In the genomic region with DNA sequence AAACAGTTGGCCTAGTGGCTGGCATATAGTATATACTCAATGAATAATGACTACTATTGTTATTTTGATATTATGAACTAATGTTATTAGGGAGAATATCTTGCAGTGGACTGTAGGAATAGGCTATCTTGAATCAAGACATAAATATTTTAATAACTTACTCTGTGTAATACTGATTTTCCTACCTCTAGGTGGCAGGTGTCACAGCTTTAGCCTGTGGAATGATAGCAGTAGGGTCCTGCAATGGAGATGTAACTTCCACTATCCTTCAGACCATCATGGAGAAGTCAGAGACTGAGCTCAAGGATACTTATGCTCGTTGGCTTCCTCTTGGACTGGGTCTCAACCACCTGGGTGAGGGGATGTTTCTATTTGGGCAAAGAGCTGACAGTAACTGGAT, we compare ENCODE assay signal across 9 cellular contexts. TPM values are rescaled to one million over a fixed set of nuclear protein-coding genes. Genes with fewer than 3 reads are reported as not detected.
DNase-seq lines count a peak whose midpoint lies in the region; ATAC-seq and TF ChIP-seq lines count a peak whose summit lies in the region.
"Had no signal": no experiment of that assay in that cellular context is flagged by ENCODE, and none has a peak within 500 bp of the region (broad histone marks: within the 10 kb centered on the region; RNA-seq: fewer than 3 reads in every experiment).

No MANE protein-coding gene starts in this region.

- no peak overlapping the region for H3K4me3 Mint-ChIP-seq in GM23338
- H3K4me3 Mint-ChIP-seq in activated B cell treated with CpG ODN at 0.5 μM for 24 hours = no peak overlapping the region

- no peak overlapping the region for H3K27ac ChIP-seq in GM23338 (ENCODE audit: low read depth)
- H3K27ac ChIP-seq: SJSA1 had no signal

- no peaks in the 10 kb centered on the region for H3K9me3 Mint-ChIP-seq in GM23338
- no peaks in the 10 kb centered on the region for H3K9me3 Mint-ChIP-seq in activated B cell treated with CpG ODN at 0.5 μM for 24 hours

- H3K27me3 Mint-ChIP-seq in GM23338 (ENCODE audit: insufficient read depth, low read depth, poor library complexity) (peaks cover 10% of the 10 kb centered on the region), activated B cell treated with CpG ODN at 0.5 μM for 24 hours (no peaks in the 10 kb centered on the region)

- H3K4me1 ChIP-seq in GM23338 (ENCODE audit: insufficient read depth) = no peaks in the 10 kb centered on the region; the same call in 1 of the 2 replicates

- no peaks in the 10 kb centered on the region for H3K9me2 ChIP-seq in GM23338 (ENCODE audit: insufficient read depth)

- H3K27me3 ChIP-seq in GM23338 (ENCODE audit: insufficient read depth) = no peaks in the 10 kb centered on the region
- H3K27me3 ChIP-seq: SJSA1 had no signal

- POLR2A ChIA-PET in activated B cell treated with CpG ODN at 0.5 μM for 24 hours (lab: Charles Lee) = interaction anchor here (0.8 to 1.1 kb wide), 2 partner anchors 10 to 1632 kb away, joined by 3 to 7 read pairs; a partner anchor contains a TSS

- CTCF ChIA-PET in activated B cell treated with CpG ODN at 0.5 μM for 24 hours (lab: Charles Lee) = interaction anchor here (1.4 kb wide), 1 partner anchor 13 kb away, joined by 5 read pairs; no protein-coding TSS in a partner anchor

- H3K36me3 Mint-ChIP-seq in GM23338 (ENCODE audit: low read depth) (peaks cover 97% of the 10 kb centered on the region), activated B cell treated with CpG ODN at 0.5 μM for 24 hours (ENCODE audit: low read depth) (peaks cover 83% of the 10 kb centered on the region)

- peak; percentile 47; the same call in 2 of the 3 replicates for ATAC-seq in GM23338
- ATAC-seq in activated B cell treated with CpG ODN at 0.5 μM for 24 hours (ENCODE audit: low read depth) = peak; percentile 25
- ATAC-seq in left colon = peak; percentile 56
- ATAC-seq in HG02798 (IDR thresholded peaks at IDR 0.05; ENCODE audit: poor library complexity, unreplicated experiment) = no peak

- H3K4me3 ChIP-seq in GM23338 = no peak overlapping the region
- H3K4me3 ChIP-seq: SJSA1 had no signal

- no peak overlapping the region for H3K4me2 ChIP-seq in GM23338

- H2AFZ ChIP-seq in GM23338 = no peak overlapping the region

- peak; percentile 33 to 36; a peak in 3 of 4 replicates for TF ChIP-seq CTCF in GM23338 (conservative IDR thresholded peaks at IDR 0.05; ENCODE audit: low read depth in 2 of 2)
- no peak for TF ChIP-seq CTCF in activated B cell treated with CpG ODN at 0.5 μM for 24 hours (IDR thresholded peaks at IDR 0.05)

- intact Hi-C loops in activated B cell treated with CpG ODN at 0.5 μM for 24 hours (cut with micrococcal nuclease) = no loop called here
- intact Hi-C loops in left colon (cut with DNase I, micrococcal nuclease) = no loop called here

- DNase-seq in AML-193 (lab: John Stamatoyannopoulos, UW) (peak; percentile 46 to 55), GM23338 (ENCODE audit: low spot score) (no peak), activated B cell treated with CpG ODN at 0.5 μM for 24 hours (no peak), left colon (no peak), GDM1 (lab: John Stamatoyannopoulos, UW) (no peak)
- no peak for DNase-seq in stimulated activated naive CD4-positive, alpha-beta T cell treated with Interleukin-2 at 50 U/mL for 16 hours (lab: John Stamatoyannopoulos, UW)
- DNase-seq in activated naive CD4-positive, alpha-beta T cell (lab: John Stamatoyannopoulos, UW) = no peak

- H3K27ac Mint-ChIP-seq in GM23338 (no peak overlapping the region), activated B cell treated with CpG ODN at 0.5 μM for 24 hours (no peak overlapping the region)

- peaks cover 58% of the 10 kb centered on the region for H3K36me3 ChIP-seq in GM23338 (ENCODE audit: insufficient read depth)

- H4K20me1 ChIP-seq in GM23338 (replicated peaks; ENCODE audit: insufficient read depth) = peaks cover 24% of the 10 kb centered on the region

- H3K79me2 ChIP-seq in GM23338 (replicated peaks; ENCODE audit: insufficient read depth) = peaks cover 27% of the 10 kb centered on the region

- H3K4me1 Mint-ChIP-seq in GM23338 = peaks cover 3% of the 10 kb centered on the region
- peaks cover 1% of the 10 kb centered on the region for H3K4me1 Mint-ChIP-seq in activated B cell treated with CpG ODN at 0.5 μM for 24 hours

- peaks cover 15% of the 10 kb centered on the region for H3F3A ChIP-seq in GM23338 (replicated peaks; ENCODE audit: low read depth)

TF ChIP-seq in GM23338, 12 proteins besides CTCF, POLR2A, EP300 and RAD21 (continues in another document):
- TF ChIP-seq ZNF331 (CRISPR knock-in tag; IDR thresholded peaks at IDR 0.05; ENCODE audit: low read depth) (no peak), CREB1 (CRISPR knock-in tag; IDR thresholded peaks at IDR 0.05; ENCODE audit: low read depth) (no peak)

RNA-seq across cellular contexts. Expression of a gene that starts 6.5 kb away (rescaled TPM):
- total RNA-seq in GM23338 (2014; rRNA removed; shearing (Covaris generic)) = 328 and 507 TPM in 2 replicates
- polyA plus RNA-seq in GM23338 (2016; fragmentation: Nextera tagmentation; extraction: Ambion mirVana) = 101 and 117 TPM in 2 replicates
- total RNA-seq in activated B cell treated with CpG ODN at 0.5 μM for 24 hours = 206 and 210 TPM in 2 replicates
- 100 to 1,000 TPM; 174 to 187 TPM for total RNA-seq in left colon

RNA-seq across cellular contexts. Expression of a gene that starts 8.8 kb away (rescaled TPM):
- total RNA-seq in GM23338 (2014; rRNA removed; shearing (Covaris generic)) = 552 and 565 TPM in 2 replicates
- 227 and 239 TPM in 2 replicates for polyA plus RNA-seq in GM23338 (2016; fragmentation: Nextera tagmentation; extraction: Ambion mirVana)
- total RNA-seq in activated B cell treated with CpG ODN at 0.5 μM for 24 hours = 292 and 319 TPM in 2 replicates
- total RNA-seq in left colon = 100 to 1,000 TPM; 245 to 322 TPM

RNA-seq across cellular contexts. Expression of a gene that starts 29.8 kb away (rescaled TPM):
- 0.24 TPM in 1 of 2 replicates, not detected in the other for total RNA-seq in GM23338 (2014; rRNA removed; shearing (Covaris generic))
- 0.48 TPM in 1 of 2 replicates, not detected in the other for polyA plus RNA-seq in GM23338 (2016; fragmentation: Nextera tagmentation; extraction: Ambion mirVana)
- total RNA-seq in activated B cell treated with CpG ODN at 0.5 μM for 24 hours (not detected in 2 replicates), left colon (under 1 TPM; 0.20 to 0.24 TPM)
- total RNA-seq: SJSA1 had no signal

RNA-seq across cellular contexts. Expression of a gene that starts 31.8 kb away (rescaled TPM):
- total RNA-seq in GM23338 (2014; rRNA removed; shearing (Covaris generic)) = 14.8 and 31.8 TPM in 2 replicates
- polyA plus RNA-seq in GM23338 (2016; fragmentation: Nextera tagmentation; extraction: Ambion mirVana) = 6.7 and 9.6 TPM in 2 replicates
- total RNA-seq in activated B cell treated with CpG ODN at 0.5 μM for 24 hours (4.5 and 5.3 TPM in 2 replicates), left colon (10 to 100 TPM; 16.2 to 20.9 TPM)

RNA-seq across cellular contexts. Expression of a gene that starts 44.2 kb away (rescaled TPM):
- 1.3 and 1.5 TPM in 2 replicates for total RNA-seq in GM23338 (2014; rRNA removed; shearing (Covaris generic))
- 0.32 and 0.63 TPM in 2 replicates for polyA plus RNA-seq in GM23338 (2016; fragmentation: Nextera tagmentation; extraction: Ambion mirVana)
- total RNA-seq in activated B cell treated with CpG ODN at 0.5 μM for 24 hours (not detected in 2 replicates), left colon (under 1 TPM in 1 of 2 donors, not detected in 1; 0.39 TPM)

Comparison
In these comparisons a context has a peak if more than half of its experiments do, and no peak if none do; other contexts are left out.
1. DNase-seq: peak in AML-193 (2 of 2); none in GM23338 (single experiment), activated B cell treated with CpG ODN at 0.5 μM for 24 hours (single experiment), left colon (0 of 2), GDM1 (single experiment), stimulated activated naive CD4-positive, alpha-beta T cell treated with Interleukin-2 at 50 U/mL for 16 hours (single experiment) and activated naive CD4-positive, alpha-beta T cell (0 of 4).